In genomic region chr14:32576088-32576795, GRCh38 we compare ENCODE assay signal across 8 cellular contexts.
DNase-seq lines count a peak whose midpoint lies in the region; ATAC-seq and TF ChIP-seq lines count a peak whose summit lies in the region.

No MANE protein-coding gene starts in this region.

- intact Hi-C loops in MCF 10A (cut with micrococcal nuclease) = loop anchor here (1.0 to 10.0 kb wide), 8 partner anchors 857 to 1747 kb away; no protein-coding TSS in a partner anchor

- H3K27me3 Mint-ChIP-seq in MCF 10A (ENCODE audit: insufficient read depth, unreplicated experiment) = peaks cover 13% of the 10 kb centered on the region

- no peaks in the 10 kb centered on the region for H3K36me3 Mint-ChIP-seq in MCF 10A (ENCODE audit: insufficient read depth, unreplicated experiment)

- CTCF ChIA-PET in MCF 10A (lab: Yijun Ruan, JAX) = interaction anchor here (0.5 to 3.3 kb wide), 39 partner anchors 8 to 1908 kb away, joined by 3 to 26 read pairs (median 3); no protein-coding TSS in a partner anchor

- H3K27ac ChIP-seq in GM23248 = no peak overlapping the region

- no peaks in the 10 kb centered on the region; the same call in 1 of the 2 replicates for H3K27me3 ChIP-seq in GM23248 (replicated peaks; ENCODE audit: insufficient read depth)

- peak overlapping the region; percentile 59 for H3K4me2 ChIP-seq in GM23248 (ENCODE audit: unreplicated experiment)

- no peak for ATAC-seq in HG03469 (IDR thresholded peaks at IDR 0.05; ENCODE audit: unreplicated experiment)

- H3K4me3 ChIP-seq in GM23248 = peak overlapping the region; percentile 56

- H3K9me3 ChIP-seq in GM23248 (ENCODE audit: low read depth) = no peaks in the 10 kb centered on the region

- peaks cover 6% of the 10 kb centered on the region; the same call in 1 of the 2 replicates for H3K4me1 ChIP-seq in GM23248 (ENCODE audit: insufficient read depth)

- WGBS in GM23248 (ENCODE audit: low coverage in 1 of 2, low lambda C conversion rate in 2 of 2, missing lambda C conversion rate in 2 of 2), 2 experiments = 6 to 8% methylated on average over 6 of the region's 6 CpGs

- no peaks in the 10 kb centered on the region for H3F3A ChIP-seq in GM23248 (ENCODE audit: insufficient read depth)

- no peaks in the 10 kb centered on the region for H4K20me1 ChIP-seq in GM23248 (ENCODE audit: insufficient read depth)

- DNase-seq in EL (peak; percentile 56), GM23248 (peak; percentile 83), M059J (ENCODE audit: low read depth) (peak; percentile 66), SK-MEL-5 (ENCODE audit: low read depth, low spot score) (peak; percentile 67), MCF 10A (ENCODE audit: unreplicated experiment) (peak; percentile 73), iPS-NIHi7 (ENCODE audit: extremely low spot score) (peak; percentile 54), smooth muscle cell of the brain vasculature (ENCODE audit: low read depth, low spot score) (peak; percentile 33)

- POLR2A ChIA-PET in MCF 10A (lab: Yijun Ruan, JAX) = interaction anchor here (0.7 to 1.0 kb wide), 2 partner anchors 335 to 1747 kb away, joined by 4 read pairs; no protein-coding TSS in a partner anchor

- peak overlapping the region; percentile 1; the same call in 1 of the 2 replicates for H3K9ac ChIP-seq in GM23248

- no peaks in the 10 kb centered on the region for H3K9me3 Mint-ChIP-seq in MCF 10A (ENCODE audit: unreplicated experiment)

- TF ChIP-seq CTCF in MCF 10A (IDR thresholded peaks at IDR 0.05; ENCODE audit: unreplicated experiment) = peak; percentile 97

- H3K9me2 ChIP-seq in GM23248 (ENCODE audit: insufficient read depth) = no peaks in the 10 kb centered on the region

- BruUV-seq in MCF 10A (replicated peaks; lab: Mats Ljungman, UMichigan) = no TSS peak

- H3K4me3 Mint-ChIP-seq in MCF 10A (ENCODE audit: unreplicated experiment) = no peak overlapping the region

- H3K4me1 Mint-ChIP-seq in MCF 10A (ENCODE audit: insufficient read depth, unreplicated experiment) = no peaks in the 10 kb centered on the region

- no peaks in the 10 kb centered on the region for H3K36me3 ChIP-seq in GM23248 (ENCODE audit: low read depth)

- H3K79me2 ChIP-seq in GM23248 (ENCODE audit: insufficient read depth) = no peaks in the 10 kb centered on the region

- H2AFZ ChIP-seq in GM23248 = peak overlapping the region; percentile 48

- in situ Hi-C loops in GM23248 (cut with MboI) = loop anchor here (10.0 to 25.0 kb wide), 4 partner anchors 411 to 1729 kb away; no protein-coding TSS in a partner anchor
- in situ Hi-C loops in SK-MEL-5 (cut with HindIII; ENCODE audit: low pct_unique_long_range_greater_than_20kb, low sequenced_read_pairs) = loop anchor here (25.0 kb wide), 2 partner anchors 336 to 1736 kb away; no protein-coding TSS in a partner anchor

- H3K27ac Mint-ChIP-seq in MCF 10A (ENCODE audit: low read depth, unreplicated experiment) = no peak overlapping the region

Comparison
In these comparisons a context has a peak if more than half of its experiments do, and no peak if none do; other contexts are left out.
1. DNase-seq: peak in every context shown above with its lines; median percentile 83 in GM23248; 73 in MCF 10A; 67 in SK-MEL-5; 66 in M059J; 56 in EL; 54 in iPS-NIHi7; 33 in smooth muscle cell of the brain vasculature.